Comparison of ENCODE assay signal across 8 cellular contexts in the genomic region with DNA sequence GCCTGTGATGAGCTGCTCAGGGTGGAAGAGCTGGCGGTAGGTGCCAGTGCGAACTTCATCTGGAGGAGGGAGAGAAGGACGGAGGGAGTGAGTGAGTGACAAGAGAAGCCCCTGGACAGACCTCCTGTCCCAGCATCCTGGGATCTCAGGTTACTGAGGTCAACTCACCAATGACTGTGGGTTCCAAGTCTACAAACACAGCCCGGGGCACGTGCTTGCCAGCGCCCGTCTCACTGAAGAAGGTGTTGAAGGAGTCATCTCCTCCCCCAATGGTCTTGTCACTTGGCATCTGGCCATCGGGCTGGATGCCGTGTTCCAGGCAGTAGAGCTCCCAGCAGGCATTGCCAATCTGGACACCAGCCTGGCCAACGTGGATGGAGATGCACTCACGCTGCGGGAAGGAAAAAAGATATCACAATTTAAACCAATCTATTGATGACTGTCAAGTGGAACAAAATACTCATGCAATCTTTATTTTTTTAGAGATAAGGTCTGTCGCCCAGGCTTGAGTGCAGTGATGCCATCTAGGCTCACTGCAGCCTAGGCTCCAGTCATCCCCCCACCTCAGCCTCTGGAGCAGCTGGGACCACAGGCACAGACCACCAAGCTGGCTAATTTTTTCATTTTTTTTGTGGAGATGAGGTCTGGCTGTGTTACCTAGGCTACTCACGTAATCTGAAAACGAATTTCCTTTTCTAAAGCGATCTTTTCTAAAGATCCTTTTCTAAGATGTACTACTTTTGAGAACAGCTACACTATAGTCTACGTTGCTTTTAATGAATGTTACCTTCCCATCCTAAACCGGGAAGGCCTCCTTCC. TPM values are rescaled to one million over a fixed set of nuclear protein-coding genes. Genes with fewer than 3 reads are reported as not detected.
DNase-seq lines count a peak whose midpoint lies in the region; ATAC-seq and TF ChIP-seq lines count a peak whose summit lies in the region.

No MANE protein-coding gene starts in this region.

- H3K9me2 ChIP-seq in SK-N-SH, result no peaks in the 10 kb centered on the region

- H3K4me1 ChIP-seq in SK-N-SH (ENCODE audit: control insufficient read depth in 1 of 2, insufficient read depth in 2 of 2, low read depth in 1 of 2, low read length in 1 of 2), result peaks cover 10 to 15% of the 10 kb centered on the region in 2 experiments; a peak in 3 of 4 replicates

- TF ChIP-seq RAD21 in SK-N-SH (IDR thresholded peaks at IDR 0.05; ENCODE audit: low read length), result no peak

- no peaks in the 10 kb centered on the region for H3K9me3 ChIP-seq in SK-N-SH

- H4K20me1 ChIP-seq in SK-N-SH (ENCODE audit: insufficient read depth), result peaks cover 42% of the 10 kb centered on the region

- POLR2A ChIA-PET in SK-N-SH (lab: Yijun Ruan, JAX), result interaction anchor here (0.6 to 4.8 kb wide), 17 partner anchors 9 to 237 kb away, joined by 3 to 97 read pairs (median 5); partner anchors contain the start of genes ARF3, LMBR1L, RHEBL1 and SPATS2

- peak overlapping the region; percentile 96 for H3K4me2 ChIP-seq in SK-N-SH

- no peak for ATAC-seq in SK-N-SH treated with all-trans-retinoic acid at 6 μM for 48 hours

- no peak overlapping the region for H2AFZ ChIP-seq in SK-N-SH (ENCODE audit: low read depth)

- peak overlapping the region; percentile 94 to 99 (median 98) for H3K27ac Mint-ChIP-seq in immature natural killer cell

- no peak for TF ChIP-seq EP300 in SK-N-SH (IDR thresholded peaks at IDR 0.05; ENCODE audit: borderline replicate concordance in 1 of 2, low read depth in 1 of 2, low read length in 1 of 2)

- H3K4me1 Mint-ChIP-seq in immature natural killer cell, result peaks cover 37 to 48% of the 10 kb centered on the region in 2 donors

- DNase-seq in SK-N-SH, result no peak
- no peak for DNase-seq in immature natural killer cell
- DNase-seq in substantia nigra (lab: John Stamatoyannopoulos, UW), result peak in 1 of 49 donors; percentile 61
- DNase-seq in midbrain (lab: John Stamatoyannopoulos, UW), result no peak
- DNase-seq in NCI-H1930 (lab: John Stamatoyannopoulos, UW), result no peak
- DNase-seq in NCI-H1694 (lab: John Stamatoyannopoulos, UW), result no peak

- no peak for TF ChIP-seq CTCF in SK-N-SH (IDR thresholded peaks at IDR 0.05)

- WGBS in SK-N-SH (ENCODE audit: low lambda C conversion rate), result 23% methylated on average over 14 of the region's 18 CpGs
- 46 to 59% (median 47%) methylated on average over 18 of the region's 18 CpGs for WGBS in adipose tissue, 3 donors

- peaks cover 56% of the 10 kb centered on the region for H3K79me2 ChIP-seq in SK-N-SH (ENCODE audit: insufficient read depth)

- no peaks in the 10 kb centered on the region for H3K27me3 ChIP-seq in SK-N-SH (ENCODE audit: insufficient read depth)

- H3K9ac ChIP-seq in SK-N-SH, result peak overlapping the region; percentile 100

- CTCF ChIA-PET in SK-N-SH (lab: Yijun Ruan, JAX), result interaction anchor here (0.6 to 7.3 kb wide), 33 partner anchors 7 to 208 kb away, joined by 3 to 69 read pairs (median 6); partner anchors contain the start of genes C1QL4, DHH, KMT2D and LMBR1L

- peak overlapping the region; percentile 94 to 99 (median 97) for H3K4me3 Mint-ChIP-seq in immature natural killer cell

- H3K9me3 Mint-ChIP-seq in immature natural killer cell, result no peaks in the 10 kb centered on the region

- peaks cover 14 to 29% (median 22%) of the 10 kb centered on the region in 3 donors for H3K27me3 Mint-ChIP-seq in immature natural killer cell (ENCODE audit: low read depth in 3 of 3)

- peak overlapping the region; percentile 23 to 97; a peak in 3 of 4 replicates for H3K27ac ChIP-seq in SK-N-SH (ENCODE audit: low read depth in 2 of 2, low read length in 1 of 2)
- H3K27ac ChIP-seq in adipose tissue (ENCODE audit: low read depth, low read length), result peak overlapping the region; percentile 61
- peak overlapping the region; percentile 99 for H3K27ac ChIP-seq in substantia nigra (ENCODE audit: low read depth, low read length, poor library complexity, severe bottlenecking)

- peak overlapping the region; percentile 77 to 99 for H3K4me3 ChIP-seq in SK-N-SH (ENCODE audit: low read depth in 2 of 2, low read length in 1 of 2)

- peaks cover 62% of the 10 kb centered on the region for H3F3A ChIP-seq in SK-N-SH (replicated peaks; ENCODE audit: insufficient read depth)

- H3K36me3 Mint-ChIP-seq in immature natural killer cell, result peaks cover 15 to 26% (median 21%) of the 10 kb centered on the region in 3 donors

- peaks cover 25 to 30% of the 10 kb centered on the region in 2 experiments for H3K36me3 ChIP-seq in SK-N-SH (replicated peaks in 1 of 2; ENCODE audit: control insufficient read depth in 1 of 2, insufficient read depth in 2 of 2, low read length in 1 of 2)

TF ChIP-seq in SK-N-SH, 30 proteins besides CTCF, POLR2A, EP300 and RAD21 (continues in another document):
- TF ChIP-seq, protein P1, sequence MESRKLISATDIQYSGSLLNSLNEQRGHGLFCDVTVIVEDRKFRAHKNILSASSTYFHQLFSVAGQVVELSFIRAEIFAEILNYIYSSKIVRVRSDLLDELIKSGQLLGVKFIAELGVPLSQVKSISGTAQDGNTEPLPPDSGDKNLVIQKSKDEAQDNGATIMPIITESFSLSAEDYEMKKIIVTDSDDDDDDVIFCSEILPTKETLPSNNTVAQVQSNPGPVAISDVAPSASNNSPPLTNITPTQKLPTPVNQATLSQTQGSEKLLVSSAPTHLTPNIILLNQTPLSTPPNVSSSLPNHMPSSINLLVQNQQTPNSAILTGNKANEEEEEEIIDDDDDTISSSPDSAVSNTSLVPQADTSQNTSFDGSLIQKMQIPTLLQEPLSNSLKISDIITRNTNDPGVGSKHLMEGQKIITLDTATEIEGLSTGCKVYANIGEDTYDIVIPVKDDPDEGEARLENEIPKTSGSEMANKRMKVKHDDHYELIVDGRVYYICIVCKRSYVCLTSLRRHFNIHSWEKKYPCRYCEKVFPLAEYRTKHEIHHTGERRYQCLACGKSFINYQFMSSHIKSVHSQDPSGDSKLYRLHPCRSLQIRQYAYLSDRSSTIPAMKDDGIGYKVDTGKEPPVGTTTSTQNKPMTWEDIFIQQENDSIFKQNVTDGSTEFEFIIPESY (IDR thresholded peaks at IDR 0.05; ENCODE audit: borderline replicate concordance, low read depth), result no peak
- no peak for TF ChIP-seq FOSL2 (IDR thresholded peaks at IDR 0.05; ENCODE audit: borderline replicate concordance, low read depth)
- no peak for TF ChIP-seq GABPA (IDR thresholded peaks at IDR 0.05; ENCODE audit: low read depth)
- no peak for TF ChIP-seq MAX (IDR thresholded peaks at IDR 0.05; ENCODE audit: low read depth)

TF ChIP-seq in SK-N-SH treated with all-trans-retinoic acid at 6 μM for 48 hours, 23 proteins besides CTCF, POLR2A, EP300 and RAD21:
- TF ChIP-seq SNAI2 (CRISPR knock-in tag; IDR thresholded peaks at IDR 0.05), result no peak
- no peak for TF ChIP-seq ZNF565 (CRISPR knock-in tag; conservative IDR thresholded peaks at IDR 0.05; ENCODE audit: low read depth)
- no peak for TF ChIP-seq RARB (CRISPR knock-in tag; IDR thresholded peaks at IDR 0.05)

RNA-seq across cellular contexts. Expression of gene TUBA1B, which starts 1.7 kb away (rescaled TPM):
- polyA plus RNA-seq in SK-N-SH (2012; rRNA removed) (2,454 and 2,856 TPM in 2 replicates), adipose tissue (100 to 1,000 TPM; 184 to 751 (median 746) TPM), immature natural killer cell (100 to 1,000 TPM; 477 to 869 (median 576) TPM)
- polyA plus RNA-seq in SK-N-SH (2012; cell fraction: cytosol; rRNA removed), result 1,826 and 2,117 TPM in 2 replicates
- 970 and 1,206 TPM in 2 replicates for polyA plus RNA-seq in SK-N-SH (2012; cell fraction: nucleus; rRNA removed)

RNA-seq across cellular contexts. Expression of gene LMBR1L, which starts 18.9 kb away (rescaled TPM):
- polyA plus RNA-seq in SK-N-SH (2012; rRNA removed) (43.0 and 61.4 TPM in 2 replicates), adipose tissue (10 to 100 TPM; 22.5 to 38.7 (median 28.2) TPM), immature natural killer cell (10 to 100 TPM; 15.9 to 46.0 (median 39.6) TPM)
- 21.9 and 25.6 TPM in 2 replicates for polyA plus RNA-seq in SK-N-SH (2012; cell fraction: cytosol; rRNA removed)
- polyA plus RNA-seq in SK-N-SH (2012; cell fraction: nucleus; rRNA removed), result 223 and 317 TPM in 2 replicates

RNA-seq across cellular contexts. Expression of gene DHH, which starts 34.9 kb away (rescaled TPM):
- polyA plus RNA-seq in SK-N-SH (2012; rRNA removed) (0.08 and 0.13 TPM in 2 replicates), adipose tissue (1 to 10 TPM in 2 of 3 donors, under 1 TPM in 1; 0.22 to 1.8 (median 1.5) TPM), immature natural killer cell (not detected)
- 0.03 and 0.08 TPM in 2 replicates for polyA plus RNA-seq in SK-N-SH (2012; cell fraction: cytosol; rRNA removed)
- polyA plus RNA-seq in SK-N-SH (2012; cell fraction: nucleus; rRNA removed), result 0.12 and 0.14 TPM in 2 replicates

RNA-seq across cellular contexts. Expression of gene TUBA1A, which starts 59.3 kb away (rescaled TPM):
- polyA plus RNA-seq in SK-N-SH (2012; rRNA removed) (1,427 and 1,906 TPM in 2 replicates), adipose tissue (100 to 1,000 TPM in 2 of 3 donors, 10 to 100 TPM in 1; 51.3 to 167 (median 154) TPM), immature natural killer cell (100 to 1,000 TPM; 157 to 209 (median 206) TPM)
- polyA plus RNA-seq in SK-N-SH (2012; cell fraction: cytosol; rRNA removed), result 1,102 and 1,356 TPM in 2 replicates
- 1,333 and 1,752 TPM in 2 replicates for polyA plus RNA-seq in SK-N-SH (2012; cell fraction: nucleus; rRNA removed)

RNA-seq across cellular contexts. Expression of gene RHEBL1, which starts 59.8 kb away (rescaled TPM):
- 2.2 and 2.3 TPM in 2 replicates for polyA plus RNA-seq in SK-N-SH (2012; rRNA removed)
- 1.6 and 2.9 TPM in 2 replicates for polyA plus RNA-seq in SK-N-SH (2012; cell fraction: cytosol; rRNA removed)
- polyA plus RNA-seq in SK-N-SH (2012; cell fraction: nucleus; rRNA removed), result 1.4 and 2.4 TPM in 2 replicates
- polyA plus RNA-seq in adipose tissue, result 1 to 10 TPM in 1 of 3 donors, under 1 TPM in 2; 0.53 to 2.6 (median 0.55) TPM
- 10 to 100 TPM; 11.0 to 22.5 (median 16.5) TPM for polyA plus RNA-seq in immature natural killer cell
